ENCODE assay signal across 18 cellular contexts in the genomic region with DNA sequence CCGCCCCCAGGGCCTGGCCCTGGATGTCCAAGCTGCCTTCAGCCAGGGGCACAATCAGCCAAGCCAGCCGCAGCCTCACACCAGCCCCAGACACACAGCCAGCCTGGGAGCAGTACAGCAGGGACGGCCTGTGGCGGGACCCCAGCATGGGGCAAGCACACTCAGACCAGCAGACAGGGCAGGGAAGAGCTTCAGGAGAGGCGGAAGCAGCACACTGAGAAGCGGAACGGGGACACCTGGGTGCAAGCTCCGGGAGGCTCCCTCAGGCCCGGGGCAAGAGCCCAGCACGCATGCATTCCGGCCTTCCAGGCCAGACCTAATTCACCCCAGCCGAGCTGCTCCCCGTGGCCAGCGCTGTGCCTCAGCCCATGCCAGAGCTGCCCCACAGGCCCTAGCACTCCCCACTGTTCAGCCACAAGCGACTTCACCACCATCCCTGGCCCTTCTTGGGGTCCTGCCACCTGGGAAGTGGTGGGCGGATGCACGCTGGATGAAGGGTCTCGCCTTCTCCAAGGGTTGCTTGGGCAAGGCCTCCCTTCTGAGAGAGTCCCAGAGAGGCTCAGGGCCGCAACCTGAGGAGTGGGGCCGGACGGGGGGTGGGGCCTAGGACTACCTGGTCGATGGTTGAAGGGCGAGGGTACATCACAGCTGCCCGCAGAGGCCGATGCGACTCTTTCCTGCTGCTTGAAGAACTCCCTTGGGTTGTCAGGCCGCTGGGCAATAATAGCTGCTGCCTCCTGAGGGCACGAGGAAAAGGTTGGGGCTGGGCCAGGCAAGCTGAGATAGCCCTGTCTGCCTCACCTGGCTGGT. TPM values are rescaled to one million over a fixed set of nuclear protein-coding genes. Genes with fewer than 3 reads are reported as not detected.
A peak's percentile ranks its signal among the peaks of the same experiment; 100 is the strongest.
DNase-seq lines count a peak whose midpoint lies in the region; ATAC-seq, FAIRE-seq and TF ChIP-seq lines count a peak whose summit lies in the region.
"Had no signal": no experiment of that assay in that cellular context is flagged by ENCODE, and none has a peak within 500 bp of the region (broad histone marks: within the 10 kb centered on the region; RNA-seq: fewer than 3 reads in every experiment).

No MANE protein-coding gene starts in this region.

- peaks cover 0 to 4% of the 10 kb centered on the region in 2 experiments; a peak in 1 of 5 replicates for H3K36me3 ChIP-seq in HepG2 (replicated peaks in 1 of 2; ENCODE audit: control insufficient read depth in 1 of 2, insufficient read depth in 2 of 2, low read length in 2 of 2)
- no peaks in the 10 kb centered on the region for H3K36me3 ChIP-seq in right lobe of liver
- no peaks in the 10 kb centered on the region for H3K36me3 ChIP-seq in gastrocnemius medialis
- H3K36me3 ChIP-seq in tibial nerve = peaks cover 0 to 66% (median 0%) of the 10 kb centered on the region in 3 donors

- H3K4me3 Mint-ChIP-seq in chondrocyte (ENCODE audit: unreplicated experiment) = no peak overlapping the region
- H3K4me3 Mint-ChIP-seq in nephron progenitor cell = no peak overlapping the region
- H3K4me3 Mint-ChIP-seq in stimulated activated naive B cell treated with anti-CD40 and anti-IgM and Interleukin-4, amounts not matched to agents 10 μg/mL and 1 μg/mL and 100 μg/mL, for 72 hours = no peak overlapping the region
- H3K4me3 Mint-ChIP-seq: IgD-negative memory B cell had no signal

- ATAC-seq in HepG2 (no peak), right lobe of liver (no peak), gastrocnemius medialis (no peak)
- no peak for ATAC-seq in stimulated activated naive B cell treated with anti-CD40 and anti-IgM and Interleukin-4, amounts not matched to agents 10 μg/mL and 1 μg/mL and 100 μg/mL, for 72 hours (replicated peaks)

- no peak overlapping the region for H3K4me2 ChIP-seq in HepG2 (ENCODE audit: low read depth, low read length)

- in situ Hi-C loops in HepG2 (cut with HindIII; ENCODE audit: extremely low pct_ligation_motif_present, low pct_unique_long_range_greater_than_20kb) = loop anchor here (5.0 to 25.0 kb wide), 2 partner anchors 73 to 348 kb away; no protein-coding TSS in a partner anchor
- in situ Hi-C loops in gastrocnemius medialis (cut with MboI; ENCODE audit: low sequenced_read_pairs in 4 of 4) = loop anchor here in 2 of 4 donors (5.0 to 10.0 kb wide), 2 partner anchors 55 to 68 kb away; a partner anchor contains a TSS

- H3K4me3 ChIP-seq in HepG2 (replicated peaks in 1 of 3; ENCODE audit: insufficient read depth in 1 of 3, low read depth in 2 of 3, low read length in 3 of 3) (no peak overlapping the region), right lobe of liver (no peak overlapping the region), gastrocnemius medialis (no peak overlapping the region), tibial nerve (no peak overlapping the region)
- H3K4me3 ChIP-seq: SJSA1 had no signal

- H3K27me3 ChIP-seq in HepG2 (ENCODE audit: control insufficient read depth in 1 of 2, insufficient read depth in 2 of 2, low read length in 2 of 2) (no peaks in the 10 kb centered on the region; a peak in 1 of 5 replicates), right lobe of liver (no peaks in the 10 kb centered on the region), gastrocnemius medialis (no peaks in the 10 kb centered on the region), tibial nerve (no peaks in the 10 kb centered on the region)
- H3K27me3 ChIP-seq: SJSA1 had no signal

- TF ChIP-seq EP300 in HepG2 (IDR thresholded peaks at IDR 0.05; ENCODE audit: low read depth in 2 of 2, low read length in 2 of 2) (no peak), HepG2 (CRISPR knock-in tag; IDR thresholded peaks at IDR 0.05; ENCODE audit: borderline replicate concordance) (no peak), tibial nerve (IDR thresholded peaks at IDR 0.05) (no peak)

- intact Hi-C loops in HepG2 (cut with micrococcal nuclease; ENCODE audit: unreplicated experiment) = no loop called here
- intact Hi-C loops in right lobe of liver (cut with DNase I) = loop anchor here in 1 of 2 donors (10.0 kb wide), 1 partner anchor 145 kb away; a partner anchor contains a TSS
- intact Hi-C loops in gastrocnemius medialis (cut with DNase I; ENCODE audit: low total_unique reads) = loop anchor here (5.0 to 10.0 kb wide), 2 partner anchors 148 to 345 kb away; a partner anchor contains a TSS

- no peaks in the 10 kb centered on the region for H3K9me3 Mint-ChIP-seq in chondrocyte (ENCODE audit: low read depth)
- peaks cover under 1% of the 10 kb centered on the region for H3K9me3 Mint-ChIP-seq in nephron progenitor cell
- no peaks in the 10 kb centered on the region for H3K9me3 Mint-ChIP-seq in stimulated activated naive B cell treated with anti-CD40 and anti-IgM and Interleukin-4, amounts not matched to agents 10 μg/mL and 1 μg/mL and 100 μg/mL, for 72 hours
- H3K9me3 Mint-ChIP-seq: IgD-negative memory B cell had no signal

- POLR2A ChIA-PET in HepG2 (lab: Yijun Ruan, JAX) = no interaction called here

- no peaks in the 10 kb centered on the region for H3K9me3 ChIP-seq in HepG2 (ENCODE audit: low read length)
- H3K9me3 ChIP-seq in right lobe of liver = peaks cover 0 to under 1% (median 0%) of the 10 kb centered on the region in 4 donors
- no peaks in the 10 kb centered on the region for H3K9me3 ChIP-seq in gastrocnemius medialis
- H3K9me3 ChIP-seq in tibial nerve = peaks cover 0 to 2% (median 0%) of the 10 kb centered on the region in 4 donors
- H3K9me3 ChIP-seq: SJSA1 had no signal

- BruUV-seq in HepG2 (replicated peaks; lab: Mats Ljungman, UMichigan) = no TSS peak

- no peak for TF ChIP-seq RAD21 in HepG2 (CRISPR knock-in tag; IDR thresholded peaks at IDR 0.05)

- H3K27ac Mint-ChIP-seq in chondrocyte (ENCODE audit: unreplicated experiment) = peak overlapping the region; percentile 54
- H3K27ac Mint-ChIP-seq in nephron progenitor cell = peak overlapping the region; percentile 86
- peak overlapping the region; percentile 37 for H3K27ac Mint-ChIP-seq in stimulated activated naive B cell treated with anti-CD40 and anti-IgM and Interleukin-4, amounts not matched to agents 10 μg/mL and 1 μg/mL and 100 μg/mL, for 72 hours

- H3K36me3 Mint-ChIP-seq in chondrocyte (ENCODE audit: low read depth) (peaks cover 19% of the 10 kb centered on the region), nephron progenitor cell (ENCODE audit: low read depth) (peaks cover 45% of the 10 kb centered on the region)
- peaks cover 0 to 1% of the 10 kb centered on the region in 2 donors for H3K36me3 Mint-ChIP-seq in stimulated activated naive B cell treated with anti-CD40 and anti-IgM and Interleukin-4, amounts not matched to agents 10 μg/mL and 1 μg/mL and 100 μg/mL, for 72 hours
- H3K36me3 Mint-ChIP-seq: IgD-negative memory B cell had no signal

- CTCF ChIA-PET in HepG2 (lab: Yijun Ruan, JAX; ENCODE audit: low intra/inter-chr PET ratio, low total read pairs) = no interaction called here

- no peaks in the 10 kb centered on the region for H3K27me3 Mint-ChIP-seq in chondrocyte (ENCODE audit: low read depth)
- no peaks in the 10 kb centered on the region for H3K27me3 Mint-ChIP-seq in nephron progenitor cell (ENCODE audit: low read depth, poor library complexity)
- peaks cover 4 to 6% of the 10 kb centered on the region in 2 donors for H3K27me3 Mint-ChIP-seq in stimulated activated naive B cell treated with anti-CD40 and anti-IgM and Interleukin-4, amounts not matched to agents 10 μg/mL and 1 μg/mL and 100 μg/mL, for 72 hours

- peaks cover 13% of the 10 kb centered on the region for H3K4me1 Mint-ChIP-seq in chondrocyte (ENCODE audit: low read depth)
- H3K4me1 Mint-ChIP-seq in nephron progenitor cell = peaks cover 22% of the 10 kb centered on the region
- peaks cover 14 to 34% of the 10 kb centered on the region in 2 donors for H3K4me1 Mint-ChIP-seq in stimulated activated naive B cell treated with anti-CD40 and anti-IgM and Interleukin-4, amounts not matched to agents 10 μg/mL and 1 μg/mL and 100 μg/mL, for 72 hours

- DNase-seq in HepG2 (ENCODE audit: low spot score) (no peak), right lobe of liver (no peak), chondrocyte (ENCODE audit: low spot score) (no peak), nephron progenitor cell (no peak), NCI-H345 (lab: John Stamatoyannopoulos, UW) (no peak), gastrocnemius medialis (no peak), tibial nerve (ENCODE audit: low spot score in 2 of 2) (no peak)
- DNase-seq in stimulated activated naive B cell treated with anti-CD40 and anti-IgM and Interleukin-4, amounts not matched to agents 10 μg/mL and 1 μg/mL and 100 μg/mL, for 72 hours = no peak
- DNase-seq: C1 segment of cervical spinal cord, DMS 273 treated with DMSO at 0.1 percent for 48 hours, GDM1, NCI-H1105 treated with DMSO at 0.1 percent for 48 hours, NCI-H1930, NCI-H446 treated with DMSO at 0.1 percent for 48 hours had no signal

- H3K9ac ChIP-seq in HepG2 (ENCODE audit: insufficient read depth, low read depth, low read length) = no peak overlapping the region

- H3K4me1 ChIP-seq in HepG2 (ENCODE audit: insufficient read depth, low read length) (peaks cover 11% of the 10 kb centered on the region; the same call in 1 of the 2 replicates), right lobe of liver (peaks cover 0 to 5% (median 0%) of the 10 kb centered on the region in 4 donors), gastrocnemius medialis (peaks cover 4 to 17% of the 10 kb centered on the region in 2 donors), tibial nerve (peaks cover 0 to 30% (median 10%) of the 10 kb centered on the region in 4 donors)

- H3K27ac ChIP-seq in HepG2 (ENCODE audit: extremely low read length, insufficient read depth, low read length) = no peak overlapping the region
- H3K27ac ChIP-seq in right lobe of liver = no peak overlapping the region
- no peak overlapping the region for H3K27ac ChIP-seq in gastrocnemius medialis
- H3K27ac ChIP-seq in tibial nerve = peak overlapping the region in 1 of 4 donors; percentile 6
- H3K27ac ChIP-seq: SJSA1 had no signal

- peaks cover 12% of the 10 kb centered on the region; the same call in 1 of the 2 replicates for H4K20me1 ChIP-seq in HepG2 (ENCODE audit: insufficient read depth, low read length)

- TF ChIP-seq POLR2A in HepG2 (IDR thresholded peaks at IDR 0.05; ENCODE audit: insufficient read depth in 1 of 2, low read depth in 2 of 2, low read length in 2 of 2) (no peak), right lobe of liver (IDR thresholded peaks at IDR 0.05) (no peak), gastrocnemius medialis (IDR thresholded peaks at IDR 0.05) (no peak), tibial nerve (IDR thresholded peaks at IDR 0.05) (no peak)

- no peak for FAIRE-seq in HepG2 (lab: Jason Lieb, UNC)
- FAIRE-seq: GM12892, H54 had no signal

- H3K79me2 ChIP-seq in HepG2 (ENCODE audit: insufficient read depth, low read length) = no peaks in the 10 kb centered on the region

- 94% methylated on average over 19 of the region's 28 CpGs for WGBS in HepG2 (ENCODE audit: low lambda C conversion rate)
- WGBS in right lobe of liver (ENCODE audit: insufficient coverage, low coverage, low lambda C conversion rate, missing lambda C conversion rate) = 75% methylated on average over 1 of the region's 28 CpGs
- 89 to 93% methylated on average over 22 to 25 of the region's 28 CpGs for WGBS in tibial nerve, 2 donors

- TF ChIP-seq CTCF in HepG2 (CRISPR knock-in tag; IDR thresholded peaks at IDR 0.05) (no peak), right lobe of liver (IDR thresholded peaks at IDR 0.05) (no peak), chondrocyte (IDR thresholded peaks at IDR 0.05) (no peak), nephron progenitor cell (IDR thresholded peaks at IDR 0.05) (no peak), gastrocnemius medialis (IDR thresholded peaks at IDR 0.05 in 4 of 5, conservative IDR thresholded peaks at IDR 0.05 in 1 of 5) (no peak), tibial nerve (IDR thresholded peaks at IDR 0.05) (no peak)

- H2AFZ ChIP-seq in HepG2 (ENCODE audit: low read length) = no peak overlapping the region

RNA-seq across cellular contexts. Expression of a gene that starts 13.4 kb away (rescaled TPM):
- total RNA-seq in HepG2 (2016; rRNA removed; fragmentation: Illumina TruSeq; extraction: Trizol) (15.7 and 37.3 TPM in 2 replicates), right lobe of liver (1 to 10 TPM; 1.1 to 4.6 (median 3.1) TPM), chondrocyte (207 to 277 TPM (median 274 TPM) in 3 replicates), gastrocnemius medialis (10 to 100 TPM; 16.3 to 27.5 (median 23.2) TPM), tibial nerve (100 to 1,000 TPM in 3 of 4 donors, 10 to 100 TPM in 1; 89.8 to 139 (median 111) TPM)
- 6.9 and 9.3 TPM in 2 replicates for total RNA-seq in HepG2 (2016; cell fraction: cytosol; rRNA removed; fragmentation: Illumina TruSeq; extraction: Trizol; ENCODE audit: low read depth)
- 12.8 and 37.5 TPM in 2 replicates for total RNA-seq in HepG2 (2016; cell fraction: insoluble cytoplasmic fraction; rRNA removed; fragmentation: Illumina TruSeq; extraction: Trizol)
- total RNA-seq in HepG2 (2016; cell fraction: membrane; rRNA removed; fragmentation: Illumina TruSeq; extraction: Trizol) = 12.9 and 15.2 TPM in 2 replicates
- total RNA-seq in HepG2 (2016; cell fraction: nucleus; rRNA removed; fragmentation: Illumina TruSeq; extraction: Trizol) = 33.8 and 39.3 TPM in 2 replicates
- polyA plus RNA-seq in HepG2 (2011; rRNA removed) = 27.0 and 30.9 TPM in 2 replicates
- 14.1 and 18.1 TPM in 2 replicates for polyA plus RNA-seq in HepG2 (2011; cell fraction: cytosol; rRNA removed)
- 167 and 276 TPM in 2 replicates for polyA plus RNA-seq in HepG2 (2011; cell fraction: nucleus; rRNA removed)
- polyA plus RNA-seq in HepG2 (2012) = 16.5 and 21.1 TPM in 2 replicates
- polyA plus RNA-seq in HepG2 (2016; cell fraction: cytosol; fragmentation: Illumina TruSeq; extraction: Trizol; ENCODE audit: low read depth) = 7.2 and 8.7 TPM in 2 replicates
- 16.0 and 21.2 TPM in 2 replicates for polyA plus RNA-seq in HepG2 (2016; cell fraction: insoluble cytoplasmic fraction; fragmentation: Illumina TruSeq; extraction: Trizol; ENCODE audit: low read depth)
- 11.4 and 15.4 TPM in 2 replicates for polyA plus RNA-seq in HepG2 (2016; cell fraction: membrane; fragmentation: Illumina TruSeq; extraction: Trizol; ENCODE audit: low read depth)
- 72.9 and 77.5 TPM in 2 replicates for polyA plus RNA-seq in HepG2 (2016; cell fraction: nucleus; fragmentation: Illumina TruSeq; extraction: Trizol; ENCODE audit: insufficient read depth, low read depth)
- 30.4 and 47.5 TPM in 2 replicates for polyA minus RNA-seq in HepG2 (2011; rRNA and poly(A)+ RNA removed; ENCODE audit: low replicate concordance)
- 13.2 and 16.4 TPM in 2 replicates for polyA minus RNA-seq in HepG2 (2011; cell fraction: cytosol; rRNA and poly(A)+ RNA removed)
- 42.1 and 43.0 TPM in 2 replicates for polyA minus RNA-seq in HepG2 (2011; cell fraction: nucleus; rRNA and poly(A)+ RNA removed)

RNA-seq across cellular contexts. Expression of a gene that starts 13.4 kb away (rescaled TPM):
- total RNA-seq in HepG2 (2016; rRNA removed; fragmentation: Illumina TruSeq; extraction: Trizol) (3.9 and 5.0 TPM in 2 replicates), right lobe of liver (10 to 100 TPM in 1 of 6 experiments, 1 to 10 TPM in 3, under 1 TPM in 2; 0.15 to 13.0 (median 1.9) TPM), chondrocyte (4.8 to 5.5 TPM (median 5.3 TPM) in 3 replicates), gastrocnemius medialis (1 to 10 TPM in 2 of 4 donors, under 1 TPM in 1, not detected in 1; 0.63 to 2.0 (median 1.4) TPM), tibial nerve (10 to 100 TPM in 1 of 4 donors, 1 to 10 TPM in 3; 5.1 to 11.2 (median 7.5) TPM)
- 16.0 and 17.8 TPM in 2 replicates for total RNA-seq in HepG2 (2016; cell fraction: cytosol; rRNA removed; fragmentation: Illumina TruSeq; extraction: Trizol; ENCODE audit: low read depth)
- 3.2 and 5.8 TPM in 2 replicates for total RNA-seq in HepG2 (2016; cell fraction: insoluble cytoplasmic fraction; rRNA removed; fragmentation: Illumina TruSeq; extraction: Trizol)
- 13.3 and 19.1 TPM in 2 replicates for total RNA-seq in HepG2 (2016; cell fraction: membrane; rRNA removed; fragmentation: Illumina TruSeq; extraction: Trizol)
- 2.0 and 2.5 TPM in 2 replicates for total RNA-seq in HepG2 (2016; cell fraction: nucleus; rRNA removed; fragmentation: Illumina TruSeq; extraction: Trizol)
- 4.8 and 6.7 TPM in 2 replicates for polyA plus RNA-seq in HepG2 (2011; rRNA removed)
- polyA plus RNA-seq in HepG2 (2011; cell fraction: cytosol; rRNA removed) = 6.4 and 16.7 TPM in 2 replicates
- 14.7 and 21.3 TPM in 2 replicates for polyA plus RNA-seq in HepG2 (2011; cell fraction: nucleus; rRNA removed)
- polyA plus RNA-seq in HepG2 (2012) = 1.5 and 3.1 TPM in 2 replicates
- polyA plus RNA-seq in HepG2 (2016; cell fraction: cytosol; fragmentation: Illumina TruSeq; extraction: Trizol; ENCODE audit: low read depth) = 20.2 and 21.6 TPM in 2 replicates
- polyA plus RNA-seq in HepG2 (2016; cell fraction: insoluble cytoplasmic fraction; fragmentation: Illumina TruSeq; extraction: Trizol; ENCODE audit: low read depth) = 4.9 and 5.8 TPM in 2 replicates
- polyA plus RNA-seq in HepG2 (2016; cell fraction: membrane; fragmentation: Illumina TruSeq; extraction: Trizol; ENCODE audit: low read depth) = 16.9 and 17.7 TPM in 2 replicates
- 5.8 and 6.9 TPM in 2 replicates for polyA plus RNA-seq in HepG2 (2016; cell fraction: nucleus; fragmentation: Illumina TruSeq; extraction: Trizol; ENCODE audit: insufficient read depth, low read depth)
- polyA minus RNA-seq in HepG2 (2011; rRNA and poly(A)+ RNA removed; ENCODE audit: low replicate concordance) = 0.94 and 6.4 TPM in 2 replicates
- polyA minus RNA-seq in HepG2 (2011; cell fraction: cytosol; rRNA and poly(A)+ RNA removed) = 3.2 and 5.0 TPM in 2 replicates
- 1.1 and 1.4 TPM in 2 replicates for polyA minus RNA-seq in HepG2 (2011; cell fraction: nucleus; rRNA and poly(A)+ RNA removed)

RNA-seq across cellular contexts. Expression of a gene that starts 33.5 kb away (rescaled TPM):
- total RNA-seq in HepG2 (2016; rRNA removed; fragmentation: Illumina TruSeq; extraction: Trizol) (16.1 and 19.9 TPM in 2 replicates), right lobe of liver (10 to 100 TPM in 3 of 6 experiments, 1 to 10 TPM in 3; 6.1 to 10.8 (median 10.0) TPM), chondrocyte (19.9 to 26.3 TPM (median 23.8 TPM) in 3 replicates), gastrocnemius medialis (10 to 100 TPM; 12.7 to 40.5 (median 32.2) TPM), tibial nerve (10 to 100 TPM; 19.4 to 26.4 (median 23.2) TPM)
- 21.2 and 25.1 TPM in 2 replicates for total RNA-seq in HepG2 (2016; cell fraction: cytosol; rRNA removed; fragmentation: Illumina TruSeq; extraction: Trizol; ENCODE audit: low read depth)
- total RNA-seq in HepG2 (2016; cell fraction: insoluble cytoplasmic fraction; rRNA removed; fragmentation: Illumina TruSeq; extraction: Trizol) = 15.7 and 20.8 TPM in 2 replicates
- total RNA-seq in HepG2 (2016; cell fraction: membrane; rRNA removed; fragmentation: Illumina TruSeq; extraction: Trizol) = 43.3 and 44.5 TPM in 2 replicates
- total RNA-seq in HepG2 (2016; cell fraction: nucleus; rRNA removed; fragmentation: Illumina TruSeq; extraction: Trizol) = 15.6 TPM in 2 replicates
- polyA plus RNA-seq in HepG2 (2011; rRNA removed) = 13.2 and 17.4 TPM in 2 replicates
- 16.2 and 19.6 TPM in 2 replicates for polyA plus RNA-seq in HepG2 (2011; cell fraction: cytosol; rRNA removed)
- 21.6 and 24.6 TPM in 2 replicates for polyA plus RNA-seq in HepG2 (2011; cell fraction: nucleus; rRNA removed)
- polyA plus RNA-seq in HepG2 (2012) = 16.7 and 17.5 TPM in 2 replicates
- polyA plus RNA-seq in HepG2 (2016; cell fraction: cytosol; fragmentation: Illumina TruSeq; extraction: Trizol; ENCODE audit: low read depth) = 36.3 and 37.2 TPM in 2 replicates
- polyA plus RNA-seq in HepG2 (2016; cell fraction: insoluble cytoplasmic fraction; fragmentation: Illumina TruSeq; extraction: Trizol; ENCODE audit: low read depth) = 20.6 and 21.6 TPM in 2 replicates
- 45.6 and 48.4 TPM in 2 replicates for polyA plus RNA-seq in HepG2 (2016; cell fraction: membrane; fragmentation: Illumina TruSeq; extraction: Trizol; ENCODE audit: low read depth)
- polyA plus RNA-seq in HepG2 (2016; cell fraction: nucleus; fragmentation: Illumina TruSeq; extraction: Trizol; ENCODE audit: insufficient read depth, low read depth) = 22.8 and 26.4 TPM in 2 replicates
- polyA minus RNA-seq in HepG2 (2011; rRNA and poly(A)+ RNA removed; ENCODE audit: low replicate concordance) = 11.2 and 22.9 TPM in 2 replicates
- polyA minus RNA-seq in HepG2 (2011; cell fraction: cytosol; rRNA and poly(A)+ RNA removed) = 13.6 and 15.1 TPM in 2 replicates
- polyA minus RNA-seq in HepG2 (2011; cell fraction: nucleus; rRNA and poly(A)+ RNA removed) = 19.2 and 24.9 TPM in 2 replicates

RNA-seq across cellular contexts. Expression of a gene that starts 37.4 kb away (rescaled TPM):
- total RNA-seq in HepG2 (2016; rRNA removed; fragmentation: Illumina TruSeq; extraction: Trizol) = 17.7 and 21.1 TPM in 2 replicates
- total RNA-seq in HepG2 (2016; cell fraction: cytosol; rRNA removed; fragmentation: Illumina TruSeq; extraction: Trizol; ENCODE audit: low read depth) = 6.1 and 8.5 TPM in 2 replicates
- 14.8 and 20.5 TPM in 2 replicates for total RNA-seq in HepG2 (2016; cell fraction: insoluble cytoplasmic fraction; rRNA removed; fragmentation: Illumina TruSeq; extraction: Trizol)
- 10.1 and 15.4 TPM in 2 replicates for total RNA-seq in HepG2 (2016; cell fraction: membrane; rRNA removed; fragmentation: Illumina TruSeq; extraction: Trizol)
- total RNA-seq in HepG2 (2016; cell fraction: nucleus; rRNA removed; fragmentation: Illumina TruSeq; extraction: Trizol) = 15.8 and 17.5 TPM in 2 replicates
- polyA plus RNA-seq in HepG2 (2011; rRNA removed) = 31.3 and 38.4 TPM in 2 replicates
- polyA plus RNA-seq in HepG2 (2011; cell fraction: cytosol; rRNA removed) = 16.0 and 26.2 TPM in 2 replicates
- 208 and 260 TPM in 2 replicates for polyA plus RNA-seq in HepG2 (2011; cell fraction: nucleus; rRNA removed)
- polyA plus RNA-seq in HepG2 (2012) = 13.5 and 20.9 TPM in 2 replicates
- polyA plus RNA-seq in HepG2 (2016; cell fraction: cytosol; fragmentation: Illumina TruSeq; extraction: Trizol; ENCODE audit: low read depth) = 9.0 and 11.5 TPM in 2 replicates
- polyA plus RNA-seq in HepG2 (2016; cell fraction: insoluble cytoplasmic fraction; fragmentation: Illumina TruSeq; extraction: Trizol; ENCODE audit: low read depth) = 21.0 and 30.6 TPM in 2 replicates
- 14.1 and 15.2 TPM in 2 replicates for polyA plus RNA-seq in HepG2 (2016; cell fraction: membrane; fragmentation: Illumina TruSeq; extraction: Trizol; ENCODE audit: low read depth)
- polyA plus RNA-seq in HepG2 (2016; cell fraction: nucleus; fragmentation: Illumina TruSeq; extraction: Trizol; ENCODE audit: insufficient read depth, low read depth) = 62.3 and 63.3 TPM in 2 replicates
- polyA minus RNA-seq in HepG2 (2011; rRNA and poly(A)+ RNA removed; ENCODE audit: low replicate concordance) = 26.3 and 38.9 TPM in 2 replicates
- polyA minus RNA-seq in HepG2 (2011; cell fraction: cytosol; rRNA and poly(A)+ RNA removed) = 12.7 and 14.1 TPM in 2 replicates
- polyA minus RNA-seq in HepG2 (2011; cell fraction: nucleus; rRNA and poly(A)+ RNA removed) = 49.5 and 52.4 TPM in 2 replicates
- total RNA-seq in right lobe of liver = 10 to 100 TPM in 4 of 6 experiments, 1 to 10 TPM in 2; 3.7 to 24.0 (median 13.6) TPM
- 563 to 633 TPM (median 613 TPM) in 3 replicates for total RNA-seq in chondrocyte
- 100 to 1,000 TPM; 132 to 244 (median 220) TPM for total RNA-seq in gastrocnemius medialis
- 100 to 1,000 TPM in 1 of 4 donors, 10 to 100 TPM in 3; 78.0 to 138 (median 89.9) TPM for total RNA-seq in tibial nerve

RNA-seq across cellular contexts. Expression of a gene that starts 49.6 kb away (rescaled TPM):
- 0.48 and 1.4 TPM in 2 replicates for total RNA-seq in HepG2 (2016; rRNA removed; fragmentation: Illumina TruSeq; extraction: Trizol)
- 0.44 and 0.51 TPM in 2 replicates for total RNA-seq in HepG2 (2016; cell fraction: cytosol; rRNA removed; fragmentation: Illumina TruSeq; extraction: Trizol; ENCODE audit: low read depth)
- 0.40 and 1.6 TPM in 2 replicates for total RNA-seq in HepG2 (2016; cell fraction: insoluble cytoplasmic fraction; rRNA removed; fragmentation: Illumina TruSeq; extraction: Trizol)
- total RNA-seq in HepG2 (2016; cell fraction: membrane; rRNA removed; fragmentation: Illumina TruSeq; extraction: Trizol) = 0.43 and 0.52 TPM in 2 replicates
- total RNA-seq in HepG2 (2016; cell fraction: nucleus; rRNA removed; fragmentation: Illumina TruSeq; extraction: Trizol) = 3.1 and 3.4 TPM in 2 replicates
- 1.5 and 1.7 TPM in 2 replicates for polyA plus RNA-seq in HepG2 (2011; rRNA removed)
- 0.45 and 0.52 TPM in 2 replicates for polyA plus RNA-seq in HepG2 (2011; cell fraction: cytosol; rRNA removed)
- polyA plus RNA-seq in HepG2 (2011; cell fraction: nucleus; rRNA removed) = 11.5 and 16.7 TPM in 2 replicates
- 0.60 and 1.5 TPM in 2 replicates for polyA plus RNA-seq in HepG2 (2012)
- polyA plus RNA-seq in HepG2 (2016; cell fraction: cytosol; fragmentation: Illumina TruSeq; extraction: Trizol; ENCODE audit: low read depth) = 0.17 and 0.23 TPM in 2 replicates
- polyA plus RNA-seq in HepG2 (2016; cell fraction: insoluble cytoplasmic fraction; fragmentation: Illumina TruSeq; extraction: Trizol; ENCODE audit: low read depth) = 0.77 and 0.99 TPM in 2 replicates
- 0.26 and 0.50 TPM in 2 replicates for polyA plus RNA-seq in HepG2 (2016; cell fraction: membrane; fragmentation: Illumina TruSeq; extraction: Trizol; ENCODE audit: low read depth)
- polyA plus RNA-seq in HepG2 (2016; cell fraction: nucleus; fragmentation: Illumina TruSeq; extraction: Trizol; ENCODE audit: insufficient read depth, low read depth) = 7.2 and 8.3 TPM in 2 replicates
- polyA minus RNA-seq in HepG2 (2011; rRNA and poly(A)+ RNA removed; ENCODE audit: low replicate concordance) = 3.4 and 4.3 TPM in 2 replicates
- polyA minus RNA-seq in HepG2 (2011; cell fraction: cytosol; rRNA and poly(A)+ RNA removed) = not detected in 2 replicates
- polyA minus RNA-seq in HepG2 (2011; cell fraction: nucleus; rRNA and poly(A)+ RNA removed) = 4.4 and 4.8 TPM in 2 replicates
- total RNA-seq in right lobe of liver = 1 to 10 TPM; 2.5 to 6.6 (median 3.9) TPM
- total RNA-seq in chondrocyte = 4.7 to 7.7 TPM (median 7.5 TPM) in 3 replicates
- total RNA-seq in gastrocnemius medialis = 1 to 10 TPM; 2.1 to 5.1 (median 2.9) TPM
- total RNA-seq in tibial nerve = 10 to 100 TPM in 3 of 4 donors, 1 to 10 TPM in 1; 7.8 to 20.1 (median 11.5) TPM
